Comparison of ENCODE assay signal across 15 cellular contexts in the genomic region with DNA sequence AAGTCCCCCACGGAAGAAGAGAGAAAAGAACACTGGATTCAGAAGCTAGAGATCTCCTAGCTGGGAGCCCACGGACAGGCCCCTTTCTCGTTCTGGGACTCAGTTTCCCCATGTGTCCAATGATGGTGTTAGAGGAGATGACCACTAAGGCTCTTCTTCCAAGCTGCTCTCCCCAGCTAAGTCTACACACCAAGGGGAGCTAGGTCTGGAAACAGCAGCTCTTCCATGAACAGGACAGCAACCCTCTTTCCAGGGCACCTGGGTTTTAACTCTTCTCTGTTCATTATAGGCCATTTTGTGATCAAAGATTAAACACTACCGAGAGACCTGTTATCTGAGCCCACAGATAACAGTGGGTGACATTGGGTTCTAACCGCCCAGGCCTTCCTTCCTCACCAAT.
A peak's percentile ranks its signal among the peaks of the same experiment; 100 is the strongest.
DNase-seq lines count a peak whose midpoint lies in the region; ATAC-seq, FAIRE-seq and TF ChIP-seq lines count a peak whose summit lies in the region.
"Had no signal": no experiment of that assay in that cellular context is flagged by ENCODE, and none has a peak within 500 bp of the region (broad histone marks: within the 10 kb centered on the region; RNA-seq: fewer than 3 reads in every experiment).

No MANE protein-coding gene starts in this region.

- TF ChIP-seq CTCF in dorsolateral prefrontal cortex (IDR thresholded peaks at IDR 0.05 in 54 of 56, conservative IDR thresholded peaks at IDR 0.05 in 2 of 56; ENCODE audit: low read depth in 1 of 56, partially characterized antibody in 56 of 56), result no peak
- TF ChIP-seq CTCF in sigmoid colon (IDR thresholded peaks at IDR 0.05), result no peak

- H3K27ac ChIP-seq in CD8-positive, alpha-beta memory T cell (ENCODE audit: low read depth, low read length), result no peak overlapping the region
- H3K27ac ChIP-seq in dorsolateral prefrontal cortex (peak overlapping the region in 46 of 59 donors; percentile 45 to 94 (median 84)), sigmoid colon (peak overlapping the region in 3 of 4 donors; percentile 70 to 74 (median 72))

- DNase-seq in CD8-positive, alpha-beta memory T cell, result no peak
- DNase-seq in T-helper 17 cell (no peak), dorsolateral prefrontal cortex (no peak), sigmoid colon (no peak), GM19239 (ENCODE audit: insufficient read length, low spot score) (no peak), nucleus accumbens (lab: John Stamatoyannopoulos, UW) (no peak), DMS 273 treated with DMSO at 0.1 percent for 48 hours (lab: John Stamatoyannopoulos, UW) (no peak)
- DNase-seq: activated gamma-delta T cell; NCI-H1417; stimulated activated CD4-positive, alpha-beta T cell treated with anti-CD3 and anti-CD28 coated beads, Interleukin-2, amount 100 ng/mL, for 48 hours; WERI-Rb-1 had no signal

- peaks cover 88% of the 10 kb centered on the region for H3K4me1 ChIP-seq in CD8-positive, alpha-beta memory T cell (ENCODE audit: insufficient read depth, low read length)
- H3K4me1 ChIP-seq in sigmoid colon, result peaks cover 0 to 86% (median 78%) of the 10 kb centered on the region in 4 donors

- H3K4me3 Mint-ChIP-seq in CD8-positive, alpha-beta memory T cell, result peak overlapping the region in 6 of 7 donors; percentile 6 to 73 (median 33)
- peak overlapping the region; percentile 56 for H3K4me3 Mint-ChIP-seq in T-helper 17 cell
- H3K4me3 Mint-ChIP-seq: stimulated activated memory B cell treated with anti-CD40 and anti-IgM and Interleukin-4, amounts not matched to agents 10 μg/mL and 1 μg/mL and 100 μg/mL, for 72 hours had no signal

- WGBS in sigmoid colon, 2 donors, result 82 to 84% methylated on average over 5 of the region's 5 CpGs

- peak overlapping the region in 7 of 8 donors; percentile 65 to 97 (median 84) for H3K27ac Mint-ChIP-seq in CD8-positive, alpha-beta memory T cell
- H3K27ac Mint-ChIP-seq in T-helper 17 cell, result peak overlapping the region; percentile 81
- H3K27ac Mint-ChIP-seq: stimulated activated memory B cell treated with anti-CD40 and anti-IgM and Interleukin-4, amounts not matched to agents 10 μg/mL and 1 μg/mL and 100 μg/mL, for 72 hours had no signal

- peaks cover 64 to 87% (median 65%) of the 10 kb centered on the region in 3 donors for H3K4me1 Mint-ChIP-seq in CD8-positive, alpha-beta memory T cell
- peaks cover 51% of the 10 kb centered on the region for H3K4me1 Mint-ChIP-seq in T-helper 17 cell

- H3K4me3 ChIP-seq in CD8-positive, alpha-beta memory T cell (ENCODE audit: low read length), result peak overlapping the region; percentile 52
- H3K4me3 ChIP-seq in dorsolateral prefrontal cortex (no peak overlapping the region), sigmoid colon (no peak overlapping the region)

- ATAC-seq in T-helper 17 cell, result no peak
- ATAC-seq in GM18909 (IDR thresholded peaks at IDR 0.05; ENCODE audit: poor library complexity, unreplicated experiment), result no peak
- ATAC-seq: Right ventricle myocardium inferior; stimulated activated memory B cell treated with anti-CD40 and anti-IgM and Interleukin-4, amounts not matched to agents 10 μg/mL and 1 μg/mL and 100 μg/mL, for 72 hours had no signal

- FAIRE-seq in GM19239 (lab: Jason Lieb, UNC), result no peak
- FAIRE-seq: colon had no signal

- intact Hi-C loops in dorsolateral prefrontal cortex (cut with DNase I) (no loop called here), sigmoid colon (cut with DNase I) (no loop called here)

- no peaks in the 10 kb centered on the region for H3K9me3 Mint-ChIP-seq in CD8-positive, alpha-beta memory T cell
- H3K9me3 Mint-ChIP-seq: stimulated activated memory B cell treated with anti-CD40 and anti-IgM and Interleukin-4, amounts not matched to agents 10 μg/mL and 1 μg/mL and 100 μg/mL, for 72 hours had no signal

- H3K36me3 Mint-ChIP-seq in CD8-positive, alpha-beta memory T cell, result peaks cover 0 to 2% (median 0%) of the 10 kb centered on the region in 3 donors
- H3K36me3 Mint-ChIP-seq in T-helper 17 cell (ENCODE audit: low read depth), result no peaks in the 10 kb centered on the region
- H3K36me3 Mint-ChIP-seq: stimulated activated memory B cell treated with anti-CD40 and anti-IgM and Interleukin-4, amounts not matched to agents 10 μg/mL and 1 μg/mL and 100 μg/mL, for 72 hours had no signal

- no peak for TF ChIP-seq POLR2A in sigmoid colon (IDR thresholded peaks at IDR 0.05)

- TF ChIP-seq EP300 in sigmoid colon (IDR thresholded peaks at IDR 0.05), result no peak

- H3K27me3 ChIP-seq in CD8-positive, alpha-beta memory T cell (ENCODE audit: insufficient read depth, low read length, poor library complexity, severe bottlenecking), result no peaks in the 10 kb centered on the region
- H3K27me3 ChIP-seq in dorsolateral prefrontal cortex (no peaks in the 10 kb centered on the region), sigmoid colon (no peaks in the 10 kb centered on the region)

- H3K27me3 Mint-ChIP-seq in CD8-positive, alpha-beta memory T cell, result no peaks in the 10 kb centered on the region
- H3K27me3 Mint-ChIP-seq in T-helper 17 cell, result no peaks in the 10 kb centered on the region
- H3K27me3 Mint-ChIP-seq: stimulated activated memory B cell treated with anti-CD40 and anti-IgM and Interleukin-4, amounts not matched to agents 10 μg/mL and 1 μg/mL and 100 μg/mL, for 72 hours had no signal

- POLR2A ChIA-PET in CD8-positive, alpha-beta memory T cell (lab: Charles Lee), result interaction anchor here (1.2 kb wide), 1 partner anchor 122 kb away, joined by 3 read pairs; no protein-coding TSS in a partner anchor

- CTCF ChIA-PET in CD8-positive, alpha-beta memory T cell (lab: Charles Lee), result no interaction called here

- no peaks in the 10 kb centered on the region for H3K36me3 ChIP-seq in CD8-positive, alpha-beta memory T cell (ENCODE audit: insufficient read depth, low read length)
- H3K36me3 ChIP-seq in sigmoid colon, result peaks cover 0 to 4% (median 0%) of the 10 kb centered on the region in 4 donors

- H3K9me3 ChIP-seq in CD8-positive, alpha-beta memory T cell (ENCODE audit: low read length), result no peaks in the 10 kb centered on the region
- H3K9me3 ChIP-seq in T-helper 17 cell (ENCODE audit: control insufficient read depth, low read length, poor library complexity, severe bottlenecking) (no peaks in the 10 kb centered on the region), sigmoid colon (no peaks in the 10 kb centered on the region)
